Comparison of ENCODE assay signal across 1 cellular context in the genomic region with DNA sequence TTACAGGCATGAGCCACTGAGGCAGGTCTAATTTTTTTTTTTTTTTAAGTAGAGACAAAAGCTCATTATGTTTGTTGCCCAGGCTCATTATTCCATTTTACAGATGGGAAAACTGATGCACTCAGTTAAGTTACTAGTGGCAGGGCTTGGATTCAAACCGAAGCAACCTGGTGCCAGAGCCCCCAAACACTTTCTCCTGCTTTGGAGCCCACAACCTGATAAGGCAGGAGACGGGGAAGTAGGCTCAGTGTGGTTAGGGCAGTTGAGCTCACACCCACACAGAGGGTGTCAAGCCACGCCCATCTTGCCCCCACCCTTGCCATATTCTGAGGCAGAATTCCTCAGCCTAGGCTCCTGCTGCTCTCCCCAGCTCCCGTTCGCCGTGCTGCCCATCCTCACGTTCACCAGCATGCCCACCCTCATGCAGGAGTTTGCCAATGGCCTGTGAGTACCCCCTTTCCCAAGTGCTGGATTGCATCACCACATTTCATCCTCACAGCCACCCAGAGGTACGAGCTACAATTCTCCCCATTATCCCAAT.
TF ChIP-seq lines count a peak whose summit lies in the region.

No MANE protein-coding gene starts in this region.

TF ChIP-seq in HepG2, 621 proteins besides CTCF, POLR2A, EP300 and RAD21:
- TF ChIP-seq, protein P1, sequence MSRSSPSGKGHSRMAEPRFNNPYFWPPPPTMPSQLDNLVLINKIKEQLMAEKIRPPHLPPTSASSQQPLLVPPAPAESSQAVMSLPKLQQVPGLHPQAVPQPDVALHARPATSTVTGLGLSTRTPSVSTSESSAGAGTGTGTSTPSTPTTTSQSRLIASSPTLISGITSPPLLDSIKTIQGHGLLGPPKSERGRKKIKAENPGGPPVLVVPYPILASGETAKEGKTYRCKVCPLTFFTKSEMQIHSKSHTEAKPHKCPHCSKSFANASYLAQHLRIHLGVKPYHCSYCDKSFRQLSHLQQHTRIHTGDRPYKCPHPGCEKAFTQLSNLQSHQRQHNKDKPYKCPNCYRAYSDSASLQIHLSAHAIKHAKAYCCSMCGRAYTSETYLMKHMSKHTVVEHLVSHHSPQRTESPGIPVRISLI (CRISPR knock-in tag; IDR thresholded peaks at IDR 0.05; ENCODE audit: borderline replicate concordance), result 0 out of 2 replicates have a peak, but pooled peaks have one; percentile 1
- TF ChIP-seq TEAD3 (CRISPR knock-in tag; optimal IDR thresholded peaks at IDR 0.05; ENCODE audit: borderline replicate concordance) (peak; percentile 14), HOXA3 (CRISPR knock-in tag; IDR thresholded peaks at IDR 0.05) (0 out of 2 replicates have a peak, but pooled peaks have one; percentile 11), ZNF292 (CRISPR knock-in tag; IDR thresholded peaks at IDR 0.05; ENCODE audit: borderline replicate concordance, low read depth) (no peak), ZNF781 (CRISPR knock-in tag; IDR thresholded peaks at IDR 0.05; ENCODE audit: borderline replicate concordance, not compliant biosample characterization) (no peak), NKX3-1 (CRISPR knock-in tag; IDR thresholded peaks at IDR 0.05) (no peak), CEBPG (CRISPR knock-in tag; IDR thresholded peaks at IDR 0.05) (peak; percentile 71), ATF7 (IDR thresholded peaks at IDR 0.05) (peak; percentile 44; the same call in 1 of the 2 replicates), ATF7 (CRISPR knock-in tag; IDR thresholded peaks at IDR 0.05) (no peak), SNRNP70 (IDR thresholded peaks at IDR 0.05; ENCODE audit: low read depth, low read length) (no peak), ZMYM3 (CRISPR knock-in tag; IDR thresholded peaks at IDR 0.05) (peak; percentile 12; the same call in 1 of the 2 replicates), ZNF121 (CRISPR knock-in tag; IDR thresholded peaks at IDR 0.05) (no peak), ZBTB7B (CRISPR knock-in tag; IDR thresholded peaks at IDR 0.05) (no peak), CEBPB (IDR thresholded peaks at IDR 0.05; ENCODE audit: borderline replicate concordance, low read depth, low read length) (peak; percentile 85), ZNF768 (CRISPR knock-in tag; IDR thresholded peaks at IDR 0.05) (0 out of 2 replicates have a peak, but pooled peaks have one; percentile 18), ZNF503 (CRISPR knock-in tag; IDR thresholded peaks at IDR 0.05) (no peak), ZNF841 (CRISPR knock-in tag; IDR thresholded peaks at IDR 0.05; ENCODE audit: borderline replicate concordance) (0 out of 2 replicates have a peak, but pooled peaks have one; percentile 15), ZNF629 (CRISPR knock-in tag; conservative IDR thresholded peaks at IDR 0.05) (peak; percentile 90), NR2F6 (IDR thresholded peaks at IDR 0.05) (no peak), NR2F6 (CRISPR knock-in tag; IDR thresholded peaks at IDR 0.05) (no peak), NFAT5 (CRISPR knock-in tag; IDR thresholded peaks at IDR 0.05) (no peak)
- TF ChIP-seq, protein P2, sequence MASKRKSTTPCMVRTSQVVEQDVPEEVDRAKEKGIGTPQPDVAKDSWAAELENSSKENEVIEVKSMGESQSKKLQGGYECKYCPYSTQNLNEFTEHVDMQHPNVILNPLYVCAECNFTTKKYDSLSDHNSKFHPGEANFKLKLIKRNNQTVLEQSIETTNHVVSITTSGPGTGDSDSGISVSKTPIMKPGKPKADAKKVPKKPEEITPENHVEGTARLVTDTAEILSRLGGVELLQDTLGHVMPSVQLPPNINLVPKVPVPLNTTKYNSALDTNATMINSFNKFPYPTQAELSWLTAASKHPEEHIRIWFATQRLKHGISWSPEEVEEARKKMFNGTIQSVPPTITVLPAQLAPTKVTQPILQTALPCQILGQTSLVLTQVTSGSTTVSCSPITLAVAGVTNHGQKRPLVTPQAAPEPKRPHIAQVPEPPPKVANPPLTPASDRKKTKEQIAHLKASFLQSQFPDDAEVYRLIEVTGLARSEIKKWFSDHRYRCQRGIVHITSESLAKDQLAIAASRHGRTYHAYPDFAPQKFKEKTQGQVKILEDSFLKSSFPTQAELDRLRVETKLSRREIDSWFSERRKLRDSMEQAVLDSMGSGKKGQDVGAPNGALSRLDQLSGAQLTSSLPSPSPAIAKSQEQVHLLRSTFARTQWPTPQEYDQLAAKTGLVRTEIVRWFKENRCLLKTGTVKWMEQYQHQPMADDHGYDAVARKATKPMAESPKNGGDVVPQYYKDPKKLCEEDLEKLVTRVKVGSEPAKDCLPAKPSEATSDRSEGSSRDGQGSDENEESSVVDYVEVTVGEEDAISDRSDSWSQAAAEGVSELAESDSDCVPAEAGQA (IDR thresholded peaks at IDR 0.05; ENCODE audit: low read depth), result no peak
- TF ChIP-seq, protein P2 (CRISPR knock-in tag; IDR thresholded peaks at IDR 0.05; ENCODE audit: borderline replicate concordance), result no peak
TF ChIP-seq in HepG2: peak in this region for 10.
